In genomic region chr12:9052610-9053009, GRCh38 we compare ENCODE assay signal across 5 cellular contexts.
"Had no signal": no experiment of that assay in that cellular context is flagged by ENCODE, and none has a peak within 500 bp of the region (broad histone marks: within the 10 kb centered on the region; RNA-seq: fewer than 3 reads in every experiment).

No MANE protein-coding gene starts in this region.

- H3K4me3 ChIP-seq: GM23338 had no signal

- H3K4me1 Mint-ChIP-seq: GM23338, H9 had no signal

- DNase-seq: H9, HCEC 1CT had no signal

- H3K4me2 ChIP-seq: GM23338 had no signal

- H3K36me3 Mint-ChIP-seq: IgD-negative memory B cell had no signal

- H3K4me3 Mint-ChIP-seq: GM23338, H9, IgD-negative memory B cell had no signal

- H3K9me3 Mint-ChIP-seq: GM23338, H9 had no signal

- H3K27ac Mint-ChIP-seq: GM23338, H9, IgD-negative memory B cell had no signal

- H3K27ac ChIP-seq: HL-60 had no signal

- H2AFZ ChIP-seq: GM23338 had no signal
